ENCODE assay signal across 1 cellular context in genomic region chr11:3105791-3106735, GRCh38.
TF ChIP-seq lines count a peak whose summit lies in the region.

No MANE protein-coding gene starts in this region.

TF ChIP-seq in H1, 55 proteins besides CTCF, POLR2A, EP300 and RAD21:
- TF ChIP-seq JUN (IDR thresholded peaks at IDR 0.05; ENCODE audit: low read depth, low read length), result no peak
- TF ChIP-seq RFX5 (IDR thresholded peaks at IDR 0.05; ENCODE audit: borderline replicate concordance, low read depth, low read length), result no peak
- TF ChIP-seq SP1 (IDR thresholded peaks at IDR 0.05; ENCODE audit: low read depth, low read length), result no peak
- TF ChIP-seq POU5F1 (IDR thresholded peaks at IDR 0.05; ENCODE audit: low read depth, low read length), result no peak
- no peak for TF ChIP-seq RNF2 (IDR thresholded peaks at IDR 0.05; ENCODE audit: borderline replicate concordance, low read depth, low read length, missing control alignments, poor library complexity, severe bottlenecking)
- TF ChIP-seq BCL11A (IDR thresholded peaks at IDR 0.05; ENCODE audit: low read depth in 2 of 2, low read length in 2 of 2), result no peak
- no peak for TF ChIP-seq SIN3A (conservative IDR thresholded peaks at IDR 0.05 in 1 of 2, IDR thresholded peaks at IDR 0.05 in 1 of 2; ENCODE audit: low read depth in 1 of 2, low read length in 2 of 2)
- TF ChIP-seq TCF12 (IDR thresholded peaks at IDR 0.05; ENCODE audit: low read depth, low read length), result no peak
- TF ChIP-seq ZNF274 (IDR thresholded peaks at IDR 0.05; ENCODE audit: borderline replicate concordance, extremely low read depth, low read length), result no peak
- no peak for TF ChIP-seq GTF2F1 (IDR thresholded peaks at IDR 0.05; ENCODE audit: borderline replicate concordance, low read depth, low read length)
- no peak for TF ChIP-seq GABPA (IDR thresholded peaks at IDR 0.05; ENCODE audit: borderline replicate concordance, insufficient read depth, low read length)
- no peak for TF ChIP-seq TBP (IDR thresholded peaks at IDR 0.05; ENCODE audit: low read depth, low read length)
- no peak for TF ChIP-seq SRF (IDR thresholded peaks at IDR 0.05; ENCODE audit: low read depth, low read length)
- no peak for TF ChIP-seq POLR2AphosphoS5 (IDR thresholded peaks at IDR 0.05; ENCODE audit: low read depth, low read length)
- TF ChIP-seq EGR1 (IDR thresholded peaks at IDR 0.05; ENCODE audit: borderline replicate concordance, low read depth, low read length), result no peak
- no peak for TF ChIP-seq TEAD4 (IDR thresholded peaks at IDR 0.05; ENCODE audit: low read depth, low read length)
- no peak for TF ChIP-seq E2F6 (IDR thresholded peaks at IDR 0.05)
- TF ChIP-seq CEBPB (IDR thresholded peaks at IDR 0.05; ENCODE audit: low read depth, low read length), result no peak
